17 cellular contexts compared by ENCODE assay signal in the genomic region with DNA sequence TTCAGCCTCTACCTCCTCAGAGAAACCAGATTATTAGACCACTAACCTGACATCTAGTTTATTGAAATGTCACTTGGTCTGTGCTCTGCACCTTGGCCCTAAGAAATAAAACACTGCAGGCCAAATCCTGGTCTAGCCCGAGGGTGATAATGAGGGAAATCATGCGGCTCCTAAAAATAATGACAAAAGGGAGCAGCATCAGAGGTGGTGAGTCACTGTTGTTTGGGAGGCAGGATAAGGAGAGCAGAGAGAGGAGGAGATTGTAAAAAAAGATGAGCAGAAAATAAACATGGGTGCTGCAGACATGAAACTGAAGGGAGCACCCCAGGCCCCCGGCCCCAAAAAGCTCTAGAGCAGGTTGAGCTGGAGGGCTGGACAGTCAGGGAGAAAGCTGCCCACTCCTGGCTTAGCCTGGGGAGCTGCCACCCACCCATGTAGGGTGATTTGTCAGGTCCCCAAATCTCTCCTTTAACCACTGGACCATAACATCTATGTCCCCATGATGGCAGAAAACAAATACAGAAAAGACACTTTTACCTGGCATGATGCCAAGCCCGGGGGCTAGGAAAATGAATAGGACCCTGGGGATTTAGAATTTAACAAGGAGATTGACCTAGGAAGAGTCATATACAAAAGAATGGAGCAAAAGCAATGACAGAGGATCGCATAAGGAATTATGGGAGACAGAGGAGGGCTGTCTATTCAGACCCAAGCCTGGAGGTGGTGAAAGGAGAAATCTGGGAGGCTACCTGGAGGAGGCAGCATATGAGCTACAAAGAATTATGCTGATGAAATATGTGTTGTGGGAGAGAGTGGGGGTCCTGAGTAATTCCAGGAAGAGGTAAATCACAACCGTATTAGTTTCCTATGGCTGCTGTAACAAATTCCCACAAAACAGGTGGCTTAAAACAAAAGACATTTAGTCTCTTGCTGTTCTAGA.
A peak's percentile ranks its signal among the peaks of the same experiment; 100 is the strongest.
DNase-seq lines count a peak whose midpoint lies in the region; ATAC-seq, FAIRE-seq and TF ChIP-seq lines count a peak whose summit lies in the region.
"Had no signal": no experiment of that assay in that cellular context is flagged by ENCODE, and none has a peak within 500 bp of the region (broad histone marks: within the 10 kb centered on the region; RNA-seq: fewer than 3 reads in every experiment).

No MANE protein-coding gene starts in this region.

- no peak overlapping the region for H2AFZ ChIP-seq in HepG2 (ENCODE audit: low read length)

- TF ChIP-seq RAD21 in HepG2 (CRISPR knock-in tag; IDR thresholded peaks at IDR 0.05): no peak

- WGBS in HepG2 (ENCODE audit: low lambda C conversion rate): 76% methylated on average over 6 of the region's 6 CpGs
- WGBS in right lobe of liver (ENCODE audit: insufficient coverage, low coverage, low lambda C conversion rate, missing lambda C conversion rate): 64% methylated on average over 5 of the region's 6 CpGs

- no peak for FAIRE-seq in HepG2 (lab: Jason Lieb, UNC)

- ATAC-seq in HepG2: no peak
- ATAC-seq in right lobe of liver: no peak
- no peak for ATAC-seq in activated CD4-positive, CD25-positive, alpha-beta regulatory T cell treated with anti-CD3 and anti-CD28 coated beads, Interleukin-2, amount 50 U/mL, for 24 hours
- ATAC-seq: activated naive CD8-positive, alpha-beta T cell treated with anti-CD3 and anti-CD28 coated beads, Interleukin-2, amount 50 U/mL, for 24 hours; natural killer cell had no signal

- TF ChIP-seq EP300 in HepG2 (IDR thresholded peaks at IDR 0.05; ENCODE audit: low read depth in 2 of 2, low read length in 2 of 2) (no peak), HepG2 (CRISPR knock-in tag; IDR thresholded peaks at IDR 0.05; ENCODE audit: borderline replicate concordance) (no peak)

- in situ Hi-C loops in HepG2 (cut with HindIII; ENCODE audit: extremely low pct_ligation_motif_present, low pct_unique_long_range_greater_than_20kb): no loop called here

- H3K79me2 ChIP-seq in HepG2 (ENCODE audit: insufficient read depth, low read length): no peaks in the 10 kb centered on the region

- intact Hi-C loops in HepG2 (cut with micrococcal nuclease; ENCODE audit: unreplicated experiment) (no loop called here), right lobe of liver (cut with DNase I) (no loop called here)

- no peaks in the 10 kb centered on the region for H3K36me3 ChIP-seq in HepG2 (replicated peaks in 1 of 2; ENCODE audit: control insufficient read depth in 1 of 2, insufficient read depth in 2 of 2, low read length in 2 of 2)
- H3K36me3 ChIP-seq in right lobe of liver: no peaks in the 10 kb centered on the region
- H3K36me3 ChIP-seq: BLaER1 treated with 17β-estradiol and CSF1 and Interleukin-3, amounts not matched to agents 10 nM and 100 nM; colonic mucosa had no signal

- no peak overlapping the region for H3K4me3 ChIP-seq in HepG2 (replicated peaks in 1 of 3; ENCODE audit: insufficient read depth in 1 of 3, low read depth in 2 of 3, low read length in 3 of 3)
- no peak overlapping the region for H3K4me3 ChIP-seq in right lobe of liver
- H3K4me3 ChIP-seq: BLaER1 treated with 17β-estradiol and CSF1 and Interleukin-3, amounts not matched to agents 10 nM and 100 nM; colonic mucosa had no signal

- no peak overlapping the region for H3K4me2 ChIP-seq in HepG2 (ENCODE audit: low read depth, low read length)
- H3K4me2 ChIP-seq: BLaER1 treated with 17β-estradiol and CSF1 and Interleukin-3, amounts not matched to agents 10 nM and 100 nM had no signal

- POLR2A ChIA-PET in HepG2 (lab: Yijun Ruan, JAX): no interaction called here

- CTCF ChIA-PET in HepG2 (lab: Yijun Ruan, JAX; ENCODE audit: low intra/inter-chr PET ratio, low total read pairs): interaction anchor here (1.5 kb wide), 1 partner anchor 105 kb away, joined by 3 read pairs; no protein-coding TSS in a partner anchor

- no TSS peak for BruUV-seq in HepG2 (replicated peaks; lab: Mats Ljungman, UMichigan)

- H4K20me1 ChIP-seq in HepG2 (ENCODE audit: insufficient read depth, low read length): no peaks in the 10 kb centered on the region
- H4K20me1 ChIP-seq: BLaER1 treated with 17β-estradiol and CSF1 and Interleukin-3, amounts not matched to agents 10 nM and 100 nM had no signal

- DNase-seq in HepG2 (ENCODE audit: low spot score) (no peak), right lobe of liver (no peak), NCI-H345 (lab: John Stamatoyannopoulos, UW) (peak; percentile 92), caudate nucleus (lab: John Stamatoyannopoulos, UW) (peak in 10 of 61 donors; percentile 19 to 59 (median 29)), SKM-1 treated with dmso at 0.1 percent for 144 hours (lab: John Stamatoyannopoulos, UW; ENCODE audit: unreplicated experiment) (no peak), NCI-H526 treated with DMSO at 0.1 percent for 48 hours (lab: John Stamatoyannopoulos, UW) (no peak)
- no peak for DNase-seq in central memory CD4-positive, alpha-beta T cell
- DNase-seq: activated CD4-positive, CD25-positive, alpha-beta regulatory T cell treated with anti-CD3 and anti-CD28 coated beads, Interleukin-2, amount 50 U/mL, for 72 hours; activated naive CD8-positive, alpha-beta T cell treated with anti-CD3 and anti-CD28 coated beads, Interleukin-2, amount 50 U/mL, for 24 hours; activated T-cell treated with anti-CD3 and anti-CD28 coated beads for 4 hours; colonic mucosa; natural killer cell; stimulated activated CD4-positive, alpha-beta T cell treated with anti-CD3 and anti-CD28 coated beads, Interleukin-2, amount 100 ng/mL, for 24 hours; T-helper 1 cell; trophoblast cell had no signal

- H3K27ac ChIP-seq in HepG2 (ENCODE audit: extremely low read length, insufficient read depth, low read length) (no peak overlapping the region), right lobe of liver (no peak overlapping the region), caudate nucleus (ENCODE audit: low read depth, low read length) (peak overlapping the region; percentile 67)
- H3K27ac ChIP-seq: BLaER1 treated with 17β-estradiol and CSF1 and Interleukin-3, amounts not matched to agents 10 nM and 100 nM; colonic mucosa had no signal

- H3K27me3 ChIP-seq in HepG2 (ENCODE audit: control insufficient read depth in 1 of 2, insufficient read depth in 2 of 2, low read length in 2 of 2) (no peaks in the 10 kb centered on the region), right lobe of liver (no peaks in the 10 kb centered on the region)
- H3K27me3 ChIP-seq: BLaER1 treated with 17β-estradiol and CSF1 and Interleukin-3, amounts not matched to agents 10 nM and 100 nM; colonic mucosa had no signal

- H3K4me1 ChIP-seq in HepG2 (ENCODE audit: insufficient read depth, low read length) (no peaks in the 10 kb centered on the region), right lobe of liver (no peaks in the 10 kb centered on the region)
- H3K4me1 ChIP-seq: colonic mucosa had no signal

- H3K9ac ChIP-seq in HepG2 (ENCODE audit: insufficient read depth, low read depth, low read length): no peak overlapping the region
- H3K9ac ChIP-seq: BLaER1 treated with 17β-estradiol and CSF1 and Interleukin-3, amounts not matched to agents 10 nM and 100 nM had no signal

- H3K9me3 ChIP-seq in HepG2 (ENCODE audit: low read length) (no peaks in the 10 kb centered on the region), right lobe of liver (no peaks in the 10 kb centered on the region)
- H3K9me3 ChIP-seq: colonic mucosa had no signal

- no peak for TF ChIP-seq CTCF in HepG2 (CRISPR knock-in tag; IDR thresholded peaks at IDR 0.05)
- TF ChIP-seq CTCF in right lobe of liver (IDR thresholded peaks at IDR 0.05): no peak

- TF ChIP-seq POLR2A in HepG2 (IDR thresholded peaks at IDR 0.05; ENCODE audit: insufficient read depth in 1 of 2, low read depth in 2 of 2, low read length in 2 of 2) (no peak), right lobe of liver (IDR thresholded peaks at IDR 0.05) (no peak)

TF ChIP-seq in HepG2, 621 proteins besides CTCF, POLR2A, EP300 and RAD21:
- TF ChIP-seq TCF7L2 (IDR thresholded peaks at IDR 0.05; ENCODE audit: low read depth, low read length): no peak
- peak; percentile 36; the same call in 1 of the 2 replicates for TF ChIP-seq ZMYM3 (CRISPR knock-in tag; IDR thresholded peaks at IDR 0.05)
- TF ChIP-seq ZFP36 (IDR thresholded peaks at IDR 0.05; ENCODE audit: borderline replicate concordance, low read depth, low read length, partially characterized antibody): peak; percentile 84
- TF ChIP-seq RARA (CRISPR knock-in tag; IDR thresholded peaks at IDR 0.05): no peak
- TF ChIP-seq ZNF12 (CRISPR knock-in tag; IDR thresholded peaks at IDR 0.05): peak; percentile 72
- peak; percentile 99 for TF ChIP-seq LCORL (IDR thresholded peaks at IDR 0.05)
- TF ChIP-seq LCORL (CRISPR knock-in tag; IDR thresholded peaks at IDR 0.05): no peak
